Comparison of ENCODE assay signal across 18 cellular contexts in the genomic region with DNA sequence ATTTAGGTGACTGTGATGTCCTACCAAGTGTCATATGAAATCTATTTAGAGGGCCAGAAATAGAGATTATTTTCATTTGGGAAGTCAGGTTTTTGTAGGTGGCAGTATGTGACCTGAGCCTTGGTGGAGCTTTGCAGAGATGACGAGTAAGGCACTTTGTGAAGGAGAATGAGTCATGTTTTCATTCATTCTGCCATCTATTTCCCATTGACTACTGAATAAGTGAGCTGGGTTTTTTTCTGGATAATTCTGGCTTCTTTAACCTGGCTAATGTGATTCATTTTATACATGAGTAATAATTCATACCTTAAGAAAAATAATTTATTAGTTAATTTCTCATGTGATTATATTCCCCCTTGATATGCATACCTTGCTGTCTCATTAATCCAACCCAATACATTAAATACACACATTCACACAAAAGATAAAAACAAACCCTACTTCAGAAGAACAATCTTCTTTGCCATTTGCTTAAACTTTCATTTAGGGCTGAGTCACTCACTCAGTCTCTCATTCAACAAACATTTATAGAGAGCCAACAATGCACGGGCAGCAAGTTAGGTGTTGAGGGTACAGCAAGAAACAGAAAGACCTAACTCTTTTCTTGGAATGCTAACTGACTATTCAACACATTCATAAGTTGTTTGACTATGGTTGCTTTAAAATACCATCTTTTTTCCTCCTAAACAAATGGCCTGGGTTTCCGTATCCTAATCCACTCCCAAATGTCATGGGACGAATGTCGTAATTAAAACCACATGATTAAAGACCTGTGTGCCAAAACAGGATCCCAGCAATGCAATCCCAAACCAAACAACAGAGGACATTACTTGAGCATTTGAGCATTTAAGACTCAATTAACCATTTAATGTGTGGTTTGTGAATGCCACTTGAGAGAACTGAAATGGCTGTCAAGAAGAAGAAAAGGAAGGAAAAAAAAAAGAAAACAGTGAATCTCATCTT.
DNase-seq lines count a peak whose midpoint lies in the region; ATAC-seq and TF ChIP-seq lines count a peak whose summit lies in the region.
"Had no signal": no experiment of that assay in that cellular context is flagged by ENCODE, and none has a peak within 500 bp of the region (broad histone marks: within the 10 kb centered on the region; RNA-seq: fewer than 3 reads in every experiment).

No MANE protein-coding gene starts in this region.

- peaks cover 44% of the 10 kb centered on the region for H3K4me1 ChIP-seq in GM23248 (ENCODE audit: insufficient read depth)
- peaks cover 16% of the 10 kb centered on the region for H3K4me1 ChIP-seq in PC-3 (ENCODE audit: insufficient read depth, low read length)
- peaks cover 7% of the 10 kb centered on the region for H3K4me1 ChIP-seq in neural progenitor cell
- no peaks in the 10 kb centered on the region for H3K4me1 ChIP-seq in Peyer's patch
- H3K4me1 ChIP-seq: right lobe of liver had no signal

- BruUV-seq in PC-3 (replicated peaks; lab: Mats Ljungman, UMichigan), result no TSS peak

- H3K4me1 Mint-ChIP-seq in neural progenitor cell (no peaks in the 10 kb centered on the region), progenitor cell of endocrine pancreas (ENCODE audit: low read depth) (peaks cover 11% of the 10 kb centered on the region)
- H3K4me1 Mint-ChIP-seq: natural killer cell, T-helper 17 cell had no signal

- H3K4me3 Mint-ChIP-seq in neural progenitor cell, result no peak overlapping the region
- H3K4me3 Mint-ChIP-seq in progenitor cell of endocrine pancreas (ENCODE audit: low read depth), result no peak overlapping the region
- H3K4me3 Mint-ChIP-seq: dendritic cell treated with granulocyte-macrophage colony-stimulating factor and Interleukin-4, amounts not matched to agents 40 ng/mL and 50 ng/mL, for 4 days; natural killer cell; T-helper 17 cell had no signal

- no peaks in the 10 kb centered on the region for H3K9me3 ChIP-seq in GM23248 (ENCODE audit: low read depth)
- no peaks in the 10 kb centered on the region for H3K9me3 ChIP-seq in PC-3 (ENCODE audit: low read length)
- no peaks in the 10 kb centered on the region for H3K9me3 ChIP-seq in neural progenitor cell (ENCODE audit: low read depth)
- H3K9me3 ChIP-seq in Peyer's patch, result no peaks in the 10 kb centered on the region
- H3K9me3 ChIP-seq: esophagus squamous epithelium, right lobe of liver had no signal

- H3K27me3 ChIP-seq in GM23248 (replicated peaks; ENCODE audit: insufficient read depth) (no peaks in the 10 kb centered on the region), PC-3 (ENCODE audit: low read length) (no peaks in the 10 kb centered on the region), neural progenitor cell (no peaks in the 10 kb centered on the region), Peyer's patch (no peaks in the 10 kb centered on the region)
- H3K27me3 ChIP-seq: esophagus squamous epithelium, right lobe of liver had no signal

- H3K9me3 Mint-ChIP-seq in neural progenitor cell (no peaks in the 10 kb centered on the region), progenitor cell of endocrine pancreas (ENCODE audit: low read depth) (no peaks in the 10 kb centered on the region)
- H3K9me3 Mint-ChIP-seq: dendritic cell treated with granulocyte-macrophage colony-stimulating factor and Interleukin-4, amounts not matched to agents 40 ng/mL and 50 ng/mL, for 4 days had no signal

- H3K36me3 ChIP-seq in GM23248 (ENCODE audit: low read depth), result peaks cover 63% of the 10 kb centered on the region
- no peaks in the 10 kb centered on the region; the same call in 1 of the 2 replicates for H3K36me3 ChIP-seq in PC-3 (ENCODE audit: low read depth, low read length)
- no peaks in the 10 kb centered on the region for H3K36me3 ChIP-seq in neural progenitor cell
- peaks cover 0 to 10% (median 0%) of the 10 kb centered on the region in 3 donors for H3K36me3 ChIP-seq in Peyer's patch
- H3K36me3 ChIP-seq: right lobe of liver had no signal

- H3K79me2 ChIP-seq in GM23248 (ENCODE audit: insufficient read depth) (peaks cover 73% of the 10 kb centered on the region), PC-3 (ENCODE audit: low read length) (no peaks in the 10 kb centered on the region), neural progenitor cell (ENCODE audit: low read depth) (no peaks in the 10 kb centered on the region)

- TF ChIP-seq CTCF in PC-3 (conservative IDR thresholded peaks at IDR 0.05; ENCODE audit: low read depth, low read length) (peak; percentile 22; the same call in 1 of the 2 replicates), neural progenitor cell (IDR thresholded peaks at IDR 0.05) (no peak), progenitor cell of endocrine pancreas (IDR thresholded peaks at IDR 0.05; ENCODE audit: unreplicated experiment) (no peak), Peyer's patch (IDR thresholded peaks at IDR 0.05) (no peak)

- peak; percentile 68 for DNase-seq in GM23248
- DNase-seq in PC-3, result peak; percentile 67
- DNase-seq in neural progenitor cell (ENCODE audit: low spot score), result no peak
- DNase-seq in progenitor cell of endocrine pancreas (ENCODE audit: low spot score, unreplicated experiment), result no peak
- no peak for DNase-seq in Peyer's patch
- DNase-seq: activated effector memory CD4-positive, alpha-beta T cell treated with anti-CD3 and anti-CD28 coated beads, Interleukin-2, amount 50 U/mL, for 16 hours; C1 segment of cervical spinal cord; DMS79 treated with DMSO at 0.1 percent for 48 hours; esophagus squamous epithelium; KBM-7; natural killer cell; right lobe of liver; stimulated activated CD4-positive, alpha-beta T cell treated with anti-CD3 and anti-CD28 coated beads, Interleukin-2, amount 100 ng/mL, for 48 hours; T-helper 17 cell had no signal

- H3K27ac Mint-ChIP-seq in neural progenitor cell (no peak overlapping the region), progenitor cell of endocrine pancreas (no peak overlapping the region)
- H3K27ac Mint-ChIP-seq: dendritic cell treated with granulocyte-macrophage colony-stimulating factor and Interleukin-4, amounts not matched to agents 40 ng/mL and 50 ng/mL, for 4 days; natural killer cell; T-helper 17 cell had no signal

- H3K9ac ChIP-seq in GM23248, result no peak overlapping the region
- H3K9ac ChIP-seq in PC-3 (ENCODE audit: low read length), result no peak overlapping the region
- no peak overlapping the region for H3K9ac ChIP-seq in neural progenitor cell

- H3F3A ChIP-seq in GM23248 (ENCODE audit: insufficient read depth), result peaks cover 69% of the 10 kb centered on the region
- no peaks in the 10 kb centered on the region for H3F3A ChIP-seq in PC-3 (ENCODE audit: low read length, unreplicated experiment)
- H3F3A ChIP-seq in neural progenitor cell (ENCODE audit: low read depth), result no peaks in the 10 kb centered on the region

- intact Hi-C loops in PC-3 (cut with micrococcal nuclease), result no loop called here

- TF ChIP-seq POLR2A in Peyer's patch (IDR thresholded peaks at IDR 0.05), result no peak

- peaks cover 35% of the 10 kb centered on the region for H3K36me3 Mint-ChIP-seq in neural progenitor cell
- H3K36me3 Mint-ChIP-seq in progenitor cell of endocrine pancreas (ENCODE audit: insufficient read depth), result peaks cover 9% of the 10 kb centered on the region
- H3K36me3 Mint-ChIP-seq: natural killer cell had no signal

- POLR2A ChIA-PET in PC-3 (lab: Charles Lee; ENCODE audit: unreplicated experiment), result no interaction called here

- H3K9me2 ChIP-seq in GM23248 (ENCODE audit: insufficient read depth), result no peaks in the 10 kb centered on the region
- H3K9me2 ChIP-seq in PC-3 (replicated peaks; ENCODE audit: low read length), result no peaks in the 10 kb centered on the region

- H3K4me3 ChIP-seq in GM23248 (no peak overlapping the region), PC-3 (ENCODE audit: low read length) (no peak overlapping the region), neural progenitor cell (no peak overlapping the region), Peyer's patch (no peak overlapping the region)
- H3K4me3 ChIP-seq: esophagus squamous epithelium, lung, right lobe of liver had no signal

- H3K27me3 Mint-ChIP-seq in neural progenitor cell (ENCODE audit: insufficient read depth, low read depth) (no peaks in the 10 kb centered on the region), progenitor cell of endocrine pancreas (no peaks in the 10 kb centered on the region)
- H3K27me3 Mint-ChIP-seq: dendritic cell treated with granulocyte-macrophage colony-stimulating factor and Interleukin-4, amounts not matched to agents 40 ng/mL and 50 ng/mL, for 4 days; T-helper 17 cell had no signal

- WGBS in GM23248 (ENCODE audit: low coverage in 1 of 2, low lambda C conversion rate in 2 of 2, missing lambda C conversion rate in 2 of 2), 2 experiments, result 26 to 31% methylated on average over 5 of the region's 5 CpGs

- H2AFZ ChIP-seq in GM23248 (no peak overlapping the region), PC-3 (ENCODE audit: low read length) (no peak overlapping the region), neural progenitor cell (replicated peaks) (peak overlapping the region; percentile 36)

- ATAC-seq in PC-3 (peak; percentile 62), esophagus mucosa (peak; percentile 84), GM21786 (IDR thresholded peaks at IDR 0.05; ENCODE audit: unreplicated experiment) (no peak)
- ATAC-seq: natural killer cell, T-helper 17 cell had no signal

- H4K20me1 ChIP-seq in GM23248 (ENCODE audit: insufficient read depth) (no peaks in the 10 kb centered on the region), PC-3 (ENCODE audit: low read length) (no peaks in the 10 kb centered on the region), neural progenitor cell (ENCODE audit: low read depth) (no peaks in the 10 kb centered on the region)

- peak overlapping the region; percentile 55 for H3K27ac ChIP-seq in GM23248
- peak overlapping the region; percentile 51 for H3K27ac ChIP-seq in PC-3 (ENCODE audit: low read length)
- no peak overlapping the region for H3K27ac ChIP-seq in neural progenitor cell
- H3K27ac ChIP-seq in Peyer's patch, result no peak overlapping the region
- H3K27ac ChIP-seq: right lobe of liver had no signal

- CTCF ChIA-PET in PC-3 (lab: Charles Lee), result no interaction called here

- in situ Hi-C loops in GM23248 (cut with MboI), result no loop called here

- no peak overlapping the region for H3K4me2 ChIP-seq in GM23248 (ENCODE audit: unreplicated experiment)
- H3K4me2 ChIP-seq in PC-3 (ENCODE audit: low read length), result peak overlapping the region; percentile 7; the same call in 1 of the 2 replicates
- H3K4me2 ChIP-seq in neural progenitor cell, result no peak overlapping the region

Comparison
In these comparisons a context has a peak if more than half of its experiments do, and no peak if none do; other contexts are left out.
1. DNase-seq: peak in GM23248 (single experiment) and PC-3 (single experiment); none in neural progenitor cell (single experiment), progenitor cell of endocrine pancreas (single experiment) and Peyer's patch (0 of 3).
2. H3K27ac ChIP-seq: peak in GM23248 (single experiment) and PC-3 (single experiment); none in neural progenitor cell (single experiment) and Peyer's patch (0 of 4).